ENCODE assay signal across 16 cellular contexts in the genomic region with DNA sequence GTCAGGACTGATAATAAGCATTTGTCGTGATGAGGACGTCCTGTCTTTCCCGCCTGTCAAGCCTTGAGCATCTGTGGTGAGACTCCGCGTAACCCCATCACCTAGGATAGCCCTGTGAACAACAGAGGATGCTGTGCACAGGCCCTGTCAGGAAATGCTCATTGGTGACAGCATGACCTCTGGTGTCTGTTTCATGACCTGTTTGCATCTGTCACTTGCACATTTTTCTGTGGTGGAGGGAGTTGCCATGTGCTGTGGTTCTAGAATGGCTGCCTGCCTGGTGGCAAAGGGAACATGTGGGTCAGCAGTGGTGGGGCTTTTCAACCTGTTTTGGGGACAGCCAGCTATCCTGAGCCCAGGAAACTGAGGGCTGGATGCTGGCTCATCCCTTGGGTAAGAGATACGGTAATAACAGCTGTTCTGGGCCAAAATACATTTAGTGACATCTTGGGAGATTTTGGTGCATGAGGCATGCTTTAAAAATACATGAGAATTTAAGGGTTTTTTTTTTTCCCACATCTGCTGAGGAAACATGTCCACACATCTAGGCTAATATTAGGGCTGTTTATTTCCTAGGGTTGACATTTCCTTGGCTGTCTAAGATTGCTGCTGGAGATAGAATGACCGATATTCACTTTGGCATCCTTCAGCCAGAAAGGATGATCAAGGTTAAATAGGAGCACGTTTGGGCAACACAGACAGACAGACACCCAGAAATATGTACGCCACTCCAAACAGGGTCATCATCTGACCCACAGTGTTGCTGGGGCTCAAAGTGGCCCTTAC. TPM values are rescaled to one million over a fixed set of nuclear protein-coding genes. Genes with fewer than 3 reads are reported as not detected.
DNase-seq lines count a peak whose midpoint lies in the region; ATAC-seq and TF ChIP-seq lines count a peak whose summit lies in the region.
"Had no signal": no experiment of that assay in that cellular context is flagged by ENCODE, and none has a peak within 500 bp of the region (broad histone marks: within the 10 kb centered on the region; RNA-seq: fewer than 3 reads in every experiment).

No MANE protein-coding gene starts in this region.

- H4K20me1 ChIP-seq in Karpas-422 (ENCODE audit: insufficient read depth, low read depth, low read length): no peaks in the 10 kb centered on the region
- H4K20me1 ChIP-seq: BLaER1 treated with 17β-estradiol and CSF1 and Interleukin-3, amounts not matched to agents 10 nM and 100 nM had no signal

- H3K36me3 ChIP-seq in heart right ventricle: no peaks in the 10 kb centered on the region
- no peaks in the 10 kb centered on the region for H3K36me3 ChIP-seq in Karpas-422 (ENCODE audit: insufficient read depth, low read length)
- H3K36me3 ChIP-seq: BLaER1 treated with 17β-estradiol and CSF1 and Interleukin-3, amounts not matched to agents 10 nM and 100 nM had no signal

- H3K9me2 ChIP-seq in Karpas-422 (replicated peaks; ENCODE audit: insufficient read depth, low read length): no peaks in the 10 kb centered on the region

- POLR2A ChIA-PET in activated CD8-positive, alpha-beta T cell treated with anti-CD3 and anti-CD28 coated beads, Interleukin-2, amount 10 ng/mL, durations not matched to agents 7 days and 5 days (lab: Charles Lee): no interaction called here

- H3K9me3 Mint-ChIP-seq in activated CD8-positive, alpha-beta T cell treated with anti-CD3 and anti-CD28 coated beads, Interleukin-2, amount 10 ng/mL, durations not matched to agents 7 days and 5 days (ENCODE audit: insufficient read depth): no peaks in the 10 kb centered on the region
- no peaks in the 10 kb centered on the region for H3K9me3 Mint-ChIP-seq in stimulated activated naive B cell treated with anti-CD40 and anti-IgM and Interleukin-4, amounts not matched to agents 10 μg/mL and 1 μg/mL and 100 μg/mL, for 72 hours
- no peaks in the 10 kb centered on the region for H3K9me3 Mint-ChIP-seq in type B pancreatic cell
- H3K9me3 Mint-ChIP-seq: naive B cell had no signal

- H3K9ac ChIP-seq in Karpas-422 (ENCODE audit: low read length): no peak overlapping the region
- H3K9ac ChIP-seq: BLaER1 treated with 17β-estradiol and CSF1 and Interleukin-3, amounts not matched to agents 10 nM and 100 nM had no signal

- CTCF ChIA-PET in activated CD8-positive, alpha-beta T cell treated with anti-CD3 and anti-CD28 coated beads, Interleukin-2, amount 10 ng/mL, durations not matched to agents 7 days and 5 days (lab: Charles Lee): interaction anchor here (1.0 to 3.0 kb wide), 4 partner anchors 48 to 197 kb away, joined by 4 to 21 read pairs (median 5); a partner anchor contains a TSS

- H3K4me3 Mint-ChIP-seq in activated CD8-positive, alpha-beta T cell treated with anti-CD3 and anti-CD28 coated beads, Interleukin-2, amount 10 ng/mL, durations not matched to agents 7 days and 5 days: no peak overlapping the region
- H3K4me3 Mint-ChIP-seq in stimulated activated naive B cell treated with anti-CD40 and anti-IgM and Interleukin-4, amounts not matched to agents 10 μg/mL and 1 μg/mL and 100 μg/mL, for 72 hours: no peak overlapping the region
- no peak overlapping the region for H3K4me3 Mint-ChIP-seq in type B pancreatic cell

- ATAC-seq in heart right ventricle (peak in 7 of 8 donors; percentile 29 to 73 (median 48)), left ventricle myocardium superior (no peak)
- ATAC-seq in activated CD8-positive, alpha-beta T cell treated with anti-CD3 and anti-CD28 coated beads, Interleukin-2, amount 10 ng/mL, durations not matched to agents 7 days and 5 days: peak; percentile 69
- peak; percentile 33 to 50 for ATAC-seq in stimulated activated naive B cell treated with anti-CD40 and anti-IgM and Interleukin-4, amounts not matched to agents 10 μg/mL and 1 μg/mL and 100 μg/mL, for 72 hours (replicated peaks)
- ATAC-seq: sciatic nerve had no signal

- no peak overlapping the region for H3K27ac Mint-ChIP-seq in activated CD8-positive, alpha-beta T cell treated with anti-CD3 and anti-CD28 coated beads, Interleukin-2, amount 10 ng/mL, durations not matched to agents 7 days and 5 days
- H3K27ac Mint-ChIP-seq in stimulated activated naive B cell treated with anti-CD40 and anti-IgM and Interleukin-4, amounts not matched to agents 10 μg/mL and 1 μg/mL and 100 μg/mL, for 72 hours: no peak overlapping the region
- H3K27ac Mint-ChIP-seq in type B pancreatic cell: no peak overlapping the region

- no peaks in the 10 kb centered on the region for H3K4me1 Mint-ChIP-seq in activated CD8-positive, alpha-beta T cell treated with anti-CD3 and anti-CD28 coated beads, Interleukin-2, amount 10 ng/mL, durations not matched to agents 7 days and 5 days (ENCODE audit: low read depth)
- H3K4me1 Mint-ChIP-seq in stimulated activated naive B cell treated with anti-CD40 and anti-IgM and Interleukin-4, amounts not matched to agents 10 μg/mL and 1 μg/mL and 100 μg/mL, for 72 hours: peaks cover 7 to 10% of the 10 kb centered on the region in 2 donors
- peaks cover 23% of the 10 kb centered on the region for H3K4me1 Mint-ChIP-seq in type B pancreatic cell (ENCODE audit: unreplicated experiment)

- H3K36me3 Mint-ChIP-seq in activated CD8-positive, alpha-beta T cell treated with anti-CD3 and anti-CD28 coated beads, Interleukin-2, amount 10 ng/mL, durations not matched to agents 7 days and 5 days (ENCODE audit: low read depth): no peaks in the 10 kb centered on the region
- H3K36me3 Mint-ChIP-seq in stimulated activated naive B cell treated with anti-CD40 and anti-IgM and Interleukin-4, amounts not matched to agents 10 μg/mL and 1 μg/mL and 100 μg/mL, for 72 hours: no peaks in the 10 kb centered on the region
- no peaks in the 10 kb centered on the region for H3K36me3 Mint-ChIP-seq in type B pancreatic cell
- H3K36me3 Mint-ChIP-seq: naive B cell had no signal

- H3K4me1 ChIP-seq in heart right ventricle (peaks cover 0 to 35% (median 19%) of the 10 kb centered on the region in 9 donors), Karpas-422 (ENCODE audit: low read length) (0 out of 2 replicates have a peak, but pooled peaks cover 3% of the 10 kb centered on the region)

- H3K27me3 Mint-ChIP-seq in activated CD8-positive, alpha-beta T cell treated with anti-CD3 and anti-CD28 coated beads, Interleukin-2, amount 10 ng/mL, durations not matched to agents 7 days and 5 days (ENCODE audit: low read depth): peaks cover 5% of the 10 kb centered on the region
- peaks cover 0 to 7% of the 10 kb centered on the region in 2 donors for H3K27me3 Mint-ChIP-seq in stimulated activated naive B cell treated with anti-CD40 and anti-IgM and Interleukin-4, amounts not matched to agents 10 μg/mL and 1 μg/mL and 100 μg/mL, for 72 hours
- H3K27me3 Mint-ChIP-seq in type B pancreatic cell: peaks cover 10% of the 10 kb centered on the region

- DNase-seq in heart right ventricle (peak in 1 of 2 donors; percentile 21), left ventricle myocardium superior (no peak), Karpas-422 (peak; percentile 50), type B pancreatic cell (ENCODE audit: extremely low spot score, unreplicated experiment) (no peak), NCI-H1105 (lab: John Stamatoyannopoulos, UW) (no peak), hypothalamus (lab: John Stamatoyannopoulos, UW) (no peak)
- peak; percentile 36 for DNase-seq in activated CD8-positive, alpha-beta T cell treated with anti-CD3 and anti-CD28 coated beads, Interleukin-2, amount 10 ng/mL, durations not matched to agents 7 days and 5 days
- DNase-seq in stimulated activated naive B cell treated with anti-CD40 and anti-IgM and Interleukin-4, amounts not matched to agents 10 μg/mL and 1 μg/mL and 100 μg/mL, for 72 hours: no peak
- DNase-seq: foreskin fibroblast, kidney glomerular epithelial cell, naive B cell, NCI-H2227 treated with DMSO at 0.1 percent for 48 hours, substantia nigra, T-helper 9 cell had no signal

- H3K27ac ChIP-seq in heart right ventricle (peak overlapping the region in 6 of 10 donors; percentile 29 to 56 (median 53)), Karpas-422 (ENCODE audit: low read length) (no peak overlapping the region)
- H3K27ac ChIP-seq: BLaER1 treated with 17β-estradiol and CSF1 and Interleukin-3, amounts not matched to agents 10 nM and 100 nM had no signal

- H3K4me3 ChIP-seq in heart right ventricle: no peak overlapping the region
- H3K4me3 ChIP-seq in Karpas-422 (ENCODE audit: low read length): no peak overlapping the region
- H3K4me3 ChIP-seq: BLaER1 treated with 17β-estradiol and CSF1 and Interleukin-3, amounts not matched to agents 10 nM and 100 nM had no signal

- H3K27me3 ChIP-seq in heart right ventricle (no peaks in the 10 kb centered on the region), Karpas-422 (ENCODE audit: low read length) (no peaks in the 10 kb centered on the region)
- H3K27me3 ChIP-seq: BLaER1 treated with 17β-estradiol and CSF1 and Interleukin-3, amounts not matched to agents 10 nM and 100 nM had no signal

- no peak overlapping the region for H3K4me2 ChIP-seq in Karpas-422 (ENCODE audit: low read depth, low read length, poor library complexity, severe bottlenecking)
- H3K4me2 ChIP-seq: BLaER1 treated with 17β-estradiol and CSF1 and Interleukin-3, amounts not matched to agents 10 nM and 100 nM had no signal

- intact Hi-C loops in heart right ventricle (cut with DNase I): loop anchor here in 4 of 10 donors (5.0 to 10.0 kb wide), 3 partner anchors 41 to 51 kb away; a partner anchor contains a TSS
- intact Hi-C loops in left ventricle myocardium superior (cut with micrococcal nuclease): no loop called here

- TF ChIP-seq CTCF in heart right ventricle (IDR thresholded peaks at IDR 0.05) (peak in 1 of 9 donors; percentile 11), type B pancreatic cell (conservative IDR thresholded peaks at IDR 0.05) (no peak)

- WGBS in heart right ventricle, 2 donors: 54 to 67% methylated on average over 9 of the region's 9 CpGs

- H2AFZ ChIP-seq in Karpas-422 (ENCODE audit: low read length): no peak overlapping the region

- H3K79me2 ChIP-seq in Karpas-422 (ENCODE audit: low read length): no peaks in the 10 kb centered on the region

- H3K9me3 ChIP-seq in heart right ventricle: no peaks in the 10 kb centered on the region
- no peaks in the 10 kb centered on the region for H3K9me3 ChIP-seq in Karpas-422 (ENCODE audit: low read length)
- H3K9me3 ChIP-seq: BLaER1 treated with 17β-estradiol and CSF1 and Interleukin-3, amounts not matched to agents 10 nM and 100 nM had no signal

RNA-seq across cellular contexts. Expression of a gene that starts 52.9 kb away (rescaled TPM):
- total RNA-seq in heart right ventricle (10 to 100 TPM in 4 of 10 donors, 1 to 10 TPM in 6; 2.6 to 13.8 (median 6.1) TPM), left ventricle myocardium superior (4.7 TPM), type B pancreatic cell (ENCODE audit: low replicate concordance) (3.4 and 4.8 TPM in 2 replicates)
- polyA plus RNA-seq in heart right ventricle: 1 to 10 TPM; 2.2 to 3.0 TPM
- total RNA-seq in Karpas-422 (2014; rRNA removed; shearing (Covaris generic); ENCODE audit: low replicate concordance): 1.5 and 1.6 TPM in 2 replicates
- 1 to 10 TPM; 7.5 to 8.3 TPM for total RNA-seq in activated CD8-positive, alpha-beta T cell treated with anti-CD3 and anti-CD28 coated beads, Interleukin-2, amount 10 ng/mL, durations not matched to agents 7 days and 5 days

Comparison
In these comparisons a context has a peak if more than half of its experiments do, and no peak if none do; other contexts are left out.
1. DNase-seq: peak in Karpas-422 (single experiment) and activated CD8-positive, alpha-beta T cell treated with anti-CD3 and anti-CD28 coated beads, Interleukin-2, amount 10 ng/mL, durations not matched to agents 7 days and 5 days (single experiment); none in left ventricle myocardium superior (single experiment), stimulated activated naive B cell treated with anti-CD40 and anti-IgM and Interleukin-4, amounts not matched to agents 10 μg/mL and 1 μg/mL and 100 μg/mL, for 72 hours (single experiment), type B pancreatic cell (single experiment), NCI-H1105 (single experiment) and hypothalamus (0 of 51).